22 cellular contexts compared by ENCODE assay signal in the genomic region with DNA sequence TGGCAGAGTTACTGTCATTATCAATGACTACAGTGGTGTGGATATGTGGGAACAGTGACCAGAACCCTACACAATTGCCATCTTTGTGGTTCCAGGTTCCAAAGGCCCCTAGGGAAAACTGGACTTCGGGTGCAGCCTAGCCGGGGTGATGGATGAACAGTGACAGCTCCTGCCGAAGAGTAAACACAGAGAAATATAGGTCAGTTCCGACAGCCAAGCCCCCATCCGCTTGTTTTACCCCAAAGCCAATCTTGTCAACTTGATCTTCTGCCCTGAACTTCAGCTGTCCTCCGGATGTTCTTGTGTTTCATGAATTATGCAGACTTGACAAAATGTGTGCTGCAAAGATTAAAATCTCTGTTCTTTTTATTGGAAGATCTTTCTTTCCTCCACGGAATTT.
DNase-seq lines count a peak whose midpoint lies in the region; ATAC-seq, FAIRE-seq and TF ChIP-seq lines count a peak whose summit lies in the region.
"Had no signal": no experiment of that assay in that cellular context is flagged by ENCODE, and none has a peak within 500 bp of the region (broad histone marks: within the 10 kb centered on the region; RNA-seq: fewer than 3 reads in every experiment).

No MANE protein-coding gene starts in this region.

- H3K36me3 Mint-ChIP-seq in osteocyte (ENCODE audit: unreplicated experiment) = no peaks in the 10 kb centered on the region
- H3K36me3 Mint-ChIP-seq in activated CD8-positive, alpha-beta memory T cell treated with anti-CD3 and anti-CD28 coated beads, Interleukin-2, amount 10 ng/mL, durations not matched to agents 7 days and 5 days = no peaks in the 10 kb centered on the region
- no peaks in the 10 kb centered on the region for H3K36me3 Mint-ChIP-seq in CD4-positive, alpha-beta memory T cell
- H3K36me3 Mint-ChIP-seq: CD14-positive monocyte; CD4-positive, CD25-positive, alpha-beta regulatory T cell; CD8-positive, alpha-beta T cell had no signal

- no peak overlapping the region for H3K4me3 Mint-ChIP-seq in osteocyte (ENCODE audit: unreplicated experiment)
- no peak overlapping the region for H3K4me3 Mint-ChIP-seq in activated CD8-positive, alpha-beta memory T cell treated with anti-CD3 and anti-CD28 coated beads, Interleukin-2, amount 10 ng/mL, durations not matched to agents 7 days and 5 days
- H3K4me3 Mint-ChIP-seq in CD4-positive, alpha-beta memory T cell = no peak overlapping the region
- H3K4me3 Mint-ChIP-seq: CD14-positive monocyte; CD4-positive, CD25-positive, alpha-beta regulatory T cell; CD8-positive, alpha-beta T cell had no signal

- no peak overlapping the region for H2AFZ ChIP-seq in K562 (ENCODE audit: low read depth, low read length)

- FAIRE-seq in A549 (lab: Jason Lieb, UNC) (no peak), K562 (lab: Jason Lieb, UNC) (no peak)
- FAIRE-seq: A204.1, D721Med, G401.6, GM12891, GM19239 had no signal

- H3K9ac ChIP-seq in K562 (ENCODE audit: insufficient read depth in 1 of 2, low read depth in 2 of 2, low read length in 2 of 2) = no peak overlapping the region
- H3K9ac ChIP-seq: BLaER1 had no signal

- DNase-seq in A549 (ENCODE audit: low read depth in 1 of 2, low spot score in 1 of 2) (no peak), K562 (ENCODE audit: extremely low read depth in 1 of 4, low spot score in 3 of 4) (no peak), osteocyte (ENCODE audit: extremely low spot score, unreplicated experiment) (peak; percentile 42), AML-193 (lab: John Stamatoyannopoulos, UW) (no peak)
- DNase-seq in activated CD8-positive, alpha-beta memory T cell treated with anti-CD3 and anti-CD28 coated beads, Interleukin-2, amount 10 ng/mL, durations not matched to agents 7 days and 5 days = no peak
- no peak for DNase-seq in CD4-positive, alpha-beta memory T cell
- DNase-seq: 8988T; BE2C; C1 segment of cervical spinal cord; Caco-2; Calu3; CD4-positive, CD25-positive, alpha-beta regulatory T cell; CD8-positive, alpha-beta T cell; DMS79 treated with DMSO at 0.1 percent for 48 hours; GF-D8 had no signal

- 1% methylated on average over 7 of the region's 7 CpGs for WGBS in A549 (ENCODE audit: missing lambda C conversion rate)
- 0% methylated on average over 6 of the region's 7 CpGs for WGBS in K562 (ENCODE audit: insufficient coverage, low coverage, missing lambda C conversion rate)

- POLR2A ChIA-PET in A549 (lab: Yijun Ruan, JAX) = no interaction called here
- POLR2A ChIA-PET in K562 (lab: Yijun Ruan, JAX) = interaction anchor here (0.6 kb wide), 2 partner anchors 34 to 487 kb away, joined by 3 read pairs; no protein-coding TSS in a partner anchor
- POLR2A ChIA-PET in CD4-positive, alpha-beta memory T cell (lab: Charles Lee; ENCODE audit: partially characterized antibody) = no interaction called here

- no peaks in the 10 kb centered on the region for H3K27me3 Mint-ChIP-seq in osteocyte (ENCODE audit: unreplicated experiment)
- no peaks in the 10 kb centered on the region for H3K27me3 Mint-ChIP-seq in activated CD8-positive, alpha-beta memory T cell treated with anti-CD3 and anti-CD28 coated beads, Interleukin-2, amount 10 ng/mL, durations not matched to agents 7 days and 5 days
- H3K27me3 Mint-ChIP-seq in CD4-positive, alpha-beta memory T cell = no peaks in the 10 kb centered on the region
- H3K27me3 Mint-ChIP-seq: CD4-positive, CD25-positive, alpha-beta regulatory T cell had no signal

- CTCF ChIA-PET in A549 (lab: Yijun Ruan, JAX) = no interaction called here
- CTCF ChIA-PET in K562 (lab: Yijun Ruan, JAX; ENCODE audit: low intra/inter-chr PET ratio) = no interaction called here
- CTCF ChIA-PET in activated CD8-positive, alpha-beta memory T cell treated with anti-CD3 and anti-CD28 coated beads, Interleukin-2, amount 10 ng/mL, durations not matched to agents 7 days and 5 days (lab: Charles Lee) = no interaction called here
- CTCF ChIA-PET in CD4-positive, alpha-beta memory T cell (lab: Charles Lee; ENCODE audit: partially characterized antibody) = no interaction called here

- in situ Hi-C loops in K562 (cut with MboI) = no loop called here

- ATAC-seq in A549 = no peak
- no peak for ATAC-seq in K562
- no peak for ATAC-seq in activated CD8-positive, alpha-beta memory T cell treated with anti-CD3 and anti-CD28 coated beads, Interleukin-2, amount 10 ng/mL, durations not matched to agents 7 days and 5 days
- ATAC-seq: CD8-positive, alpha-beta T cell had no signal

- intact Hi-C loops in K562 (cut with micrococcal nuclease) = no loop called here
- intact Hi-C loops in CD4-positive, alpha-beta memory T cell (cut with micrococcal nuclease) = no loop called here

- H3K9me3 ChIP-seq in A549 = no peaks in the 10 kb centered on the region
- H3K9me3 ChIP-seq in K562 (replicated peaks; ENCODE audit: control insufficient read depth, insufficient read depth, low read depth, low read length) = no peaks in the 10 kb centered on the region
- no peaks in the 10 kb centered on the region for H3K9me3 ChIP-seq in CD4-positive, alpha-beta memory T cell (ENCODE audit: control insufficient read depth in 1 of 2, low read length in 2 of 2)
- H3K9me3 ChIP-seq: BE2C, BLaER1, Caco-2 had no signal

- H3K27ac ChIP-seq in A549 (no peak overlapping the region), K562 (ENCODE audit: extremely low read depth, low read depth, low read length) (no peak overlapping the region)
- H3K27ac ChIP-seq in CD4-positive, alpha-beta memory T cell (ENCODE audit: low read depth, low read length) = no peak overlapping the region
- H3K27ac ChIP-seq: BLaER1 had no signal

- H3K79me2 ChIP-seq in K562 (ENCODE audit: control insufficient read depth, insufficient read depth, low read length) = no peaks in the 10 kb centered on the region

- TF ChIP-seq CTCF in A549 (IDR thresholded peaks at IDR 0.05) (no peak), K562 (IDR thresholded peaks at IDR 0.05 in 2 of 3, conservative IDR thresholded peaks at IDR 0.05 in 1 of 3; ENCODE audit: insufficient read depth in 2 of 3, low read depth in 1 of 3, low read length in 3 of 3) (no peak), osteocyte (IDR thresholded peaks at IDR 0.05) (no peak)

- H3K4me1 Mint-ChIP-seq in osteocyte (ENCODE audit: unreplicated experiment) = no peaks in the 10 kb centered on the region
- H3K4me1 Mint-ChIP-seq in activated CD8-positive, alpha-beta memory T cell treated with anti-CD3 and anti-CD28 coated beads, Interleukin-2, amount 10 ng/mL, durations not matched to agents 7 days and 5 days = no peaks in the 10 kb centered on the region
- H3K4me1 Mint-ChIP-seq in CD4-positive, alpha-beta memory T cell = no peaks in the 10 kb centered on the region
- H3K4me1 Mint-ChIP-seq: CD14-positive monocyte; CD4-positive, CD25-positive, alpha-beta regulatory T cell had no signal

- H3K27ac Mint-ChIP-seq in osteocyte (ENCODE audit: unreplicated experiment) = no peak overlapping the region
- no peak overlapping the region for H3K27ac Mint-ChIP-seq in activated CD8-positive, alpha-beta memory T cell treated with anti-CD3 and anti-CD28 coated beads, Interleukin-2, amount 10 ng/mL, durations not matched to agents 7 days and 5 days
- H3K27ac Mint-ChIP-seq in CD4-positive, alpha-beta memory T cell = no peak overlapping the region
- H3K27ac Mint-ChIP-seq: CD14-positive monocyte; CD4-positive, CD25-positive, alpha-beta regulatory T cell; CD8-positive, alpha-beta T cell had no signal

- TF ChIP-seq RAD21 in A549 (conservative IDR thresholded peaks at IDR 0.05 in 1 of 2, IDR thresholded peaks at IDR 0.05 in 1 of 2) = no peak
- no peak for TF ChIP-seq RAD21 in K562 (CRISPR knock-in tag; conservative IDR thresholded peaks at IDR 0.05 in 1 of 2, IDR thresholded peaks at IDR 0.05 in 1 of 2)

- no peaks in the 10 kb centered on the region for H3K4me1 ChIP-seq in A549
- no peaks in the 10 kb centered on the region for H3K4me1 ChIP-seq in K562 (replicated peaks in 1 of 2; ENCODE audit: control insufficient read depth in 2 of 2, insufficient read depth in 2 of 2, low read length in 2 of 2)
- H3K4me1 ChIP-seq in CD4-positive, alpha-beta memory T cell (ENCODE audit: insufficient read depth, low read length) = no peaks in the 10 kb centered on the region
- H3K4me1 ChIP-seq: BE2C, Caco-2 had no signal

- no peak for TF ChIP-seq POLR2A in A549 (IDR thresholded peaks at IDR 0.05; ENCODE audit: low read length)
- no peak for TF ChIP-seq POLR2A in K562 (conservative IDR thresholded peaks at IDR 0.05)

- no peaks in the 10 kb centered on the region for H3K36me3 ChIP-seq in K562 (ENCODE audit: control insufficient read depth, insufficient read depth, low read length)
- no peaks in the 10 kb centered on the region for H3K36me3 ChIP-seq in CD4-positive, alpha-beta memory T cell (ENCODE audit: insufficient read depth, low read length)
- H3K36me3 ChIP-seq: BE2C, BLaER1 had no signal

- no TSS peak for BruUV-seq in K562 (replicated peaks; lab: Mats Ljungman, UMichigan)

- peaks cover 4% of the 10 kb centered on the region for H3K9me3 Mint-ChIP-seq in osteocyte (ENCODE audit: unreplicated experiment)
- no peaks in the 10 kb centered on the region for H3K9me3 Mint-ChIP-seq in activated CD8-positive, alpha-beta memory T cell treated with anti-CD3 and anti-CD28 coated beads, Interleukin-2, amount 10 ng/mL, durations not matched to agents 7 days and 5 days (ENCODE audit: low read depth)
- H3K9me3 Mint-ChIP-seq in CD4-positive, alpha-beta memory T cell = peaks cover 0 to 4% (median 2%) of the 10 kb centered on the region in 8 donors
- H3K9me3 Mint-ChIP-seq: CD8-positive, alpha-beta T cell had no signal

- no peaks in the 10 kb centered on the region for H3K27me3 ChIP-seq in K562 (ENCODE audit: control insufficient read depth in 2 of 2, insufficient read depth in 2 of 2, low read length in 2 of 2)
- H3K27me3 ChIP-seq in CD4-positive, alpha-beta memory T cell (ENCODE audit: insufficient read depth, low read length) = no peaks in the 10 kb centered on the region
- H3K27me3 ChIP-seq: BE2C, BLaER1 had no signal

- no peak overlapping the region for H3K4me2 ChIP-seq in A549
- no peak overlapping the region for H3K4me2 ChIP-seq in K562 (ENCODE audit: insufficient read depth, low read length)
- H3K4me2 ChIP-seq: BLaER1 had no signal

- no peaks in the 10 kb centered on the region for H4K20me1 ChIP-seq in K562 (replicated peaks; ENCODE audit: control insufficient read depth, insufficient read depth, low read length)
- H4K20me1 ChIP-seq: BLaER1 had no signal

- H3K9me1 ChIP-seq in K562 (ENCODE audit: control insufficient read depth, insufficient read depth, low read length) = no peaks in the 10 kb centered on the region

- TF ChIP-seq EP300 in A549 (IDR thresholded peaks at IDR 0.05) (no peak), K562 (IDR thresholded peaks at IDR 0.05; ENCODE audit: low read length) (no peak)

- H3K4me3 ChIP-seq in A549 = no peak overlapping the region
- no peak overlapping the region for H3K4me3 ChIP-seq in K562
- no peak overlapping the region for H3K4me3 ChIP-seq in CD4-positive, alpha-beta memory T cell (ENCODE audit: low read length in 2 of 2)
- H3K4me3 ChIP-seq: BLaER1 had no signal

TF ChIP-seq in A549, 52 proteins besides CTCF, POLR2A, EP300 and RAD21:
- TF ChIP-seq MAFK (IDR thresholded peaks at IDR 0.05; ENCODE audit: partially characterized antibody) (peak; percentile 57), SMC3 (IDR thresholded peaks at IDR 0.05) (no peak)

TF ChIP-seq in K562, 482 proteins besides CTCF, POLR2A, EP300 and RAD21:
- TF ChIP-seq C11orf30 (IDR thresholded peaks at IDR 0.05; ENCODE audit: low read depth) = peak; percentile 49
- peak; percentile 57 for TF ChIP-seq ZNF316 (IDR thresholded peaks at IDR 0.05)
- no peak for TF ChIP-seq HDAC3 (IDR thresholded peaks at IDR 0.05; ENCODE audit: borderline replicate concordance, partially characterized antibody)

Comparison
In these comparisons a context has a peak if more than half of its experiments do, and no peak if none do; other contexts are left out.
1. Of the 35 proteins assayed by ChIP-seq in both K562 and A549: peak only in K562: none; only in A549: MAFK; in both: none; in neither: 34.